Comparison of ENCODE assay signal across 1 cellular context in the genomic region with DNA sequence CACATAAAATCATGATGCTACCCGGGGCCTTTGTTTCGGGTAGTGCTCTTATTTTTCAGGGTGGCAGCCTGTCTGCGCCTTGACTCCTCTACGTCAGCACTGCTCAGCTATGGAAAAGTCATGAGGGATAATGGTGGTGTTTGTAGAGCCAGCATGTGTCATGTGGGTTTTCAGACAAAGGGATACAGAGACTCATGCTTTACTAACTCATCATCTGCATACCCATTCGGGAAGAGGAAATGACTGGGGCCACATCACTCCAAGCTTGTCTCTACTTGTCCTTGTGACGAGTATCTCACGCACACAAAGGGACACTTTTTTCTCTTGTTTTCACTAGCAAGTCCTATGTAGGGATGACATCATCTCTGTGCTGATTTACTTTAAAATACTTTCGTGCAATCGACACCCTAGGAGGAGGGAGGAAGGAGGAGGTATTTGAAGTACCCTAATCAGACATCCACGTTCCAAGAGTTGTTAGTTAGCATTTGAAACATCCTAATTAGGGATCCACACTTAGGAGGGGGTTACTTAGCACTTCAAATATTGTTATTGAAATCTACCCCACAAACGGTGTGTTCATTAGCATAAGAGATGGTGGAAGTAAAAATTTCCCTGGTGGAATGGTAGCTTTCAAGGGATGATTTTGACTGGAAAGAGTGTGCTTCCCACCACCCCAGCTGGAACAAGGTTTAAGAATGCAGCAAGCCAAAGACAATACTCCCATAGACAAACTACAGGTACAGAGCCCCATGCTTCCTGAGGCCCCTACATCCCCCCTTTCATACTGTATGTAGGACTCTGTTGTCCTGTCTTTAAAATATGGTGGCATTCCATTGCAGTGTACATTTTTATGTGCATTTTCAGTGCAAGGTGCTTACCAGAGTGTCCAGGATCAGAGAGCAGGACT.
A peak's percentile ranks its signal among the peaks of the same experiment; 100 is the strongest.
TF ChIP-seq lines count a peak whose summit lies in the region.

No MANE protein-coding gene starts in this region.

TF ChIP-seq in HepG2, 621 proteins besides CTCF, POLR2A, EP300 and RAD21:
- peak; percentile 83 for TF ChIP-seq ATF7 (IDR thresholded peaks at IDR 0.05)
- no peak for TF ChIP-seq ATF7 (CRISPR knock-in tag; IDR thresholded peaks at IDR 0.05)
- peak; percentile 14; the same call in 1 of the 2 replicates for TF ChIP-seq FOSL2 (CRISPR knock-in tag; IDR thresholded peaks at IDR 0.05)
- no peak for TF ChIP-seq RFX3 (CRISPR knock-in tag; IDR thresholded peaks at IDR 0.05)
- TF ChIP-seq ONECUT2 (CRISPR knock-in tag; IDR thresholded peaks at IDR 0.05) = no peak
- no peak for TF ChIP-seq MBD4 (IDR thresholded peaks at IDR 0.05; ENCODE audit: borderline replicate concordance, low read length)
- no peak for TF ChIP-seq SMC3 (IDR thresholded peaks at IDR 0.05; ENCODE audit: low read length)
